Comparison of ENCODE assay signal across 17 cellular contexts in the genomic region with DNA sequence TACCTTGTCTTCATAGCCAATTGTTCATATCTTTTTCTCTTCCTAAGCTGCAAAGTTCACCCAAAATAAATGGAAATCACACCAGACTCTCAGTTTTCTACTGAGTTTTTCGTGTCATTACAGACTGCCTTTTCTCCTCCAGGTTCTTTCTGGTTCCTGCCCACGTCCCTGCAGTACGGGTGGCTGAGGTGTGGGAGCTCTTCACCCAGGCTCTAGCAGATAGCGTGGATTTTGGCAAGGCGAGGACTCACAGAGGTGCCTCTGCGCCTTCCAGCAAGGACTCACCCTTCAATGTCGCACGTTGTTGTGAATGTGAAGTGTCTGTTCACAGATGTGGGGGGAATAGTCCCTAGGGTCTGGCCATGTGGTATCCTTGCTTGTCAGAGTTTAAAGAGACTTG.
"Had no signal": no experiment of that assay in that cellular context is flagged by ENCODE, and none has a peak within 500 bp of the region (broad histone marks: within the 10 kb centered on the region; RNA-seq: fewer than 3 reads in every experiment).

No MANE protein-coding gene starts in this region.

- H3K4me1 ChIP-seq: esophagus muscularis mucosa, foreskin keratinocyte, gastroesophageal sphincter had no signal

- H3K9me3 ChIP-seq: esophagus muscularis mucosa, gastroesophageal sphincter, heart right ventricle, left lung, lower lobe of right lung, mucosa of descending colon had no signal

- H3K27ac Mint-ChIP-seq: mesothelial cell of epicardium had no signal

- H3K36me3 ChIP-seq: esophagus muscularis mucosa, gastroesophageal sphincter, heart right ventricle, left lung, lower lobe of right lung had no signal

- H3K4me3 ChIP-seq: coronary artery, dorsolateral prefrontal cortex, esophagus muscularis mucosa, gastroesophageal sphincter, heart right ventricle, left lung, lower lobe of right lung, mucosa of descending colon had no signal

- H3K4me3 Mint-ChIP-seq: mesothelial cell of epicardium had no signal

- DNase-seq: dermis blood vessel endothelial cell; dorsolateral prefrontal cortex; effector CD4-positive, alpha-beta T cell; effector memory CD4-positive, alpha-beta T cell; foreskin keratinocyte; heart right ventricle; hippocampal formation; left cardiac atrium; left lung; left ventricle myocardium superior; lower lobe of right lung; mesenchymal stem cell; mucosa of descending colon had no signal

- ATAC-seq: foreskin keratinocyte, gastroesophageal sphincter, heart right ventricle, left cardiac atrium, left lung, left ventricle myocardium superior, lower lobe of right lung, mucosa of descending colon had no signal

- H3K36me3 Mint-ChIP-seq: mesothelial cell of epicardium had no signal

- H3K27me3 ChIP-seq: esophagus muscularis mucosa, gastroesophageal sphincter, heart right ventricle, left lung had no signal

- H3K27ac ChIP-seq: coronary artery, dorsolateral prefrontal cortex, esophagus muscularis mucosa, foreskin keratinocyte, gastroesophageal sphincter, heart right ventricle, left lung, lower lobe of right lung had no signal
